ENCODE assay signal across 12 cellular contexts in the genomic region with DNA sequence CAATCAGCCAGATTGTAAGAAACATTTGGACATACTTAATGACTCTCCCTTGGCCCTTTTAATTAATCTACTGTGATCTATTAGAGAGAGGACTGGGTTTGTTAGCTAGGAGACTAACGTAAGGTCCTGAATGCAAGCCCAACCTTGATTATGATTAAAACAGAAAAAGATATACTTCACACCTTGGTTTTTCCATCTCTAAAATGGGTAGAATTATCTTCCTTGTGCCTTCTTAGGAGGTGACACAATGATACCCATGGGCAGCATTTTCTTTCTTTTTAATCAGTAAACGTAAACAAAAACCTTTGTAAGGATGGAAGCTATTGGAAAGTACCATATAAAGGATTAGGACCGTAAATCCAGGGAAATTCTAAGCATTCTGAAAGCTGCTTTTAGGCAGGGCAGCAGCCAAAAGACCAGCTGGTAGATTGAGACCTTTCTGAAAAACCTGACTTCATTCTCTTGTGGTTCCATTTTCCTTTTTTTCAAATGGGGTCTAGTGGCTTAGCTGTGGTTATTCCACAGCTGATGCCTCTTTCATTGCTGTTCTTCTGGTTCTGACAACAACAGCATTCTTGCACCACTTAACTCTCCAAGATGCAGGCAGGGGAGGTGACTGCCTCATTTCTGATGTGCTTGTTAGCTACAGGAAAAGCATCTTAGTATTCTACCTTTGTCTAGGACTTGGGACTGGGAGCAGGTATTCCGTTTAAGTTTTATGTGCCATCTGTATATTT. TPM values are rescaled to one million over a fixed set of nuclear protein-coding genes. Genes with fewer than 3 reads are reported as not detected.
DNase-seq lines count a peak whose midpoint lies in the region; ATAC-seq and TF ChIP-seq lines count a peak whose summit lies in the region.
"Had no signal": no experiment of that assay in that cellular context is flagged by ENCODE, and none has a peak within 500 bp of the region (broad histone marks: within the 10 kb centered on the region; RNA-seq: fewer than 3 reads in every experiment).

No MANE protein-coding gene starts in this region.

- in situ Hi-C loops in Panc1 (cut with HindIII; ENCODE audit: low pct_unique_long_range_greater_than_20kb, low sequenced_read_pairs) (no loop called here), transverse colon (cut with MboI; ENCODE audit: low pct_ligation_motif_present in 1 of 4, low pct_unique_long_range_greater_than_20kb in 1 of 4, low sequenced_read_pairs in 3 of 4) (no loop called here)

- ATAC-seq in left ventricle myocardium superior (no peak), Panc1 (no peak)

- TF ChIP-seq POLR2A in esophagus squamous epithelium (IDR thresholded peaks at IDR 0.05) (no peak), transverse colon (IDR thresholded peaks at IDR 0.05) (no peak)

- H3K27ac ChIP-seq in right atrium auricular region (no peak overlapping the region), Panc1 (ENCODE audit: low read length) (peak overlapping the region; percentile 94), esophagus squamous epithelium (peak overlapping the region in 3 of 4 donors; percentile 1 to 42 (median 31)), transverse colon (peak overlapping the region; percentile 93 to 98 (median 96)), A673 (ENCODE audit: low read depth, low read length, poor library complexity, severe bottlenecking) (no peak overlapping the region)
- H3K27ac ChIP-seq: vagina had no signal

- BruUV-seq in Panc1 (replicated peaks; lab: Mats Ljungman, UMichigan) = no TSS peak
- BruUV-seq in A673 (replicated peaks; lab: Mats Ljungman, UMichigan) = no TSS peak

- no peak overlapping the region for H3K4me3 ChIP-seq in right atrium auricular region
- H3K4me3 ChIP-seq in Panc1 (ENCODE audit: low read depth in 2 of 2, low read length in 2 of 2) = no peak overlapping the region
- H3K4me3 ChIP-seq in esophagus squamous epithelium = no peak overlapping the region
- H3K4me3 ChIP-seq in transverse colon = no peak overlapping the region
- H3K4me3 ChIP-seq in A673 (ENCODE audit: low read depth, low read length, poor library complexity, severe bottlenecking) = no peak overlapping the region
- H3K4me3 ChIP-seq: vagina had no signal

- CTCF ChIA-PET in Panc1 (lab: Charles Lee) (no interaction called here), A673 (lab: Charles Lee) (no interaction called here)

- DNase-seq in right atrium auricular region (ENCODE audit: low spot score) (peak; percentile 4), left ventricle myocardium superior (no peak), Panc1 (ENCODE audit: low read depth, low spot score) (no peak), esophagus squamous epithelium (lab: John Stamatoyannopoulos, UW) (no peak), transverse colon (no peak), NCI-H2171 (lab: John Stamatoyannopoulos, UW) (no peak), A673 (ENCODE audit: low spot score) (no peak)
- DNase-seq in stimulated activated CD4-positive, alpha-beta T cell treated with anti-CD3 and anti-CD28 coated beads, Interleukin-15, amount 100 ng/mL, for 24 hours = no peak
- DNase-seq: NCI-H1694 treated with DMSO at 0.1 percent for 48 hours, SHP77 treated with DMSO at 0.1 percent for 48 hours had no signal

- no peaks in the 10 kb centered on the region for H3K9me3 ChIP-seq in right atrium auricular region
- no peaks in the 10 kb centered on the region for H3K9me3 ChIP-seq in Panc1 (ENCODE audit: control insufficient read depth, insufficient read depth, low read depth, low read length)
- H3K9me3 ChIP-seq in esophagus squamous epithelium = no peaks in the 10 kb centered on the region
- H3K9me3 ChIP-seq in transverse colon = no peaks in the 10 kb centered on the region
- no peaks in the 10 kb centered on the region for H3K9me3 ChIP-seq in A673 (ENCODE audit: low read depth, low read length, poor library complexity, severe bottlenecking)
- H3K9me3 ChIP-seq: vagina had no signal

- TF ChIP-seq EP300 in transverse colon (IDR thresholded peaks at IDR 0.05; ENCODE audit: low read depth) = no peak

- H3K27me3 ChIP-seq in right atrium auricular region (no peaks in the 10 kb centered on the region), Panc1 (ENCODE audit: control insufficient read depth, insufficient read depth, low read length) (no peaks in the 10 kb centered on the region), esophagus squamous epithelium (no peaks in the 10 kb centered on the region), transverse colon (no peaks in the 10 kb centered on the region), A673 (replicated peaks; ENCODE audit: insufficient read depth, low read depth, low read length, poor library complexity) (no peaks in the 10 kb centered on the region)
- H3K27me3 ChIP-seq: vagina had no signal

- POLR2A ChIA-PET in Panc1 (lab: Charles Lee) = interaction anchor here (0.5 kb wide), 1 partner anchor 18 kb away, joined by 13 read pairs; no protein-coding TSS in a partner anchor
- POLR2A ChIA-PET in A673 (lab: Charles Lee; ENCODE audit: low non-redundant PET) = no interaction called here

- intact Hi-C loops in left ventricle myocardium superior (cut with micrococcal nuclease) (no loop called here), Panc1 (cut with micrococcal nuclease; ENCODE audit: unreplicated experiment) (no loop called here), esophagus squamous epithelium (cut with DNase I) (no loop called here), transverse colon (cut with DNase I; ENCODE audit: low total_unique reads) (no loop called here), A673 (cut with micrococcal nuclease; ENCODE audit: unreplicated experiment) (no loop called here)

- no peak for TF ChIP-seq CTCF in right atrium auricular region (IDR thresholded peaks at IDR 0.05)
- TF ChIP-seq CTCF in Panc1 (IDR thresholded peaks at IDR 0.05) = no peak
- no peak for TF ChIP-seq CTCF in esophagus squamous epithelium (IDR thresholded peaks at IDR 0.05)
- no peak for TF ChIP-seq CTCF in transverse colon (IDR thresholded peaks at IDR 0.05)
- no peak for TF ChIP-seq CTCF in A673 (conservative IDR thresholded peaks at IDR 0.05; ENCODE audit: low read depth, low read length)

- H3K4me1 ChIP-seq in right atrium auricular region (peaks cover 0 to 51% of the 10 kb centered on the region in 2 donors), Panc1 (ENCODE audit: control insufficient read depth, insufficient read depth, low read length) (peaks cover 58% of the 10 kb centered on the region), esophagus squamous epithelium (peaks cover 18 to 81% (median 29%) of the 10 kb centered on the region in 3 donors), transverse colon (peaks cover 36 to 87% (median 48%) of the 10 kb centered on the region in 4 donors), A673 (ENCODE audit: insufficient read depth, low read length, poor library complexity, severe bottlenecking) (peaks cover 35% of the 10 kb centered on the region)

- H3K36me3 ChIP-seq in right atrium auricular region = no peaks in the 10 kb centered on the region
- H3K36me3 ChIP-seq in Panc1 (ENCODE audit: control insufficient read depth, insufficient read depth, low read length) = no peaks in the 10 kb centered on the region
- peaks cover 0 to 5% (median 0%) of the 10 kb centered on the region in 3 donors for H3K36me3 ChIP-seq in esophagus squamous epithelium
- H3K36me3 ChIP-seq in transverse colon = no peaks in the 10 kb centered on the region
- H3K36me3 ChIP-seq in A673 (ENCODE audit: insufficient read depth, low read length, poor library complexity, severe bottlenecking) = no peaks in the 10 kb centered on the region
- H3K36me3 ChIP-seq: vagina had no signal

- WGBS in esophagus squamous epithelium, 2 donors = 78% methylated on average over 4 of the region's 4 CpGs
- 69 to 88% methylated on average over 3 to 4 of the region's 4 CpGs for WGBS in transverse colon (ENCODE audit: low coverage in 1 of 2), 2 donors

RNA-seq across cellular contexts. Expression of gene RREB1, which starts 27.4 kb away (rescaled TPM):
- total RNA-seq in right atrium auricular region (10 to 100 TPM; 25.5 to 30.3 TPM), left ventricle myocardium superior (36.2 TPM), Panc1 (2021; ENCODE audit: unreplicated experiment) (30.7 TPM), esophagus squamous epithelium (10 to 100 TPM; 41.7 to 79.6 (median 57.5) TPM), transverse colon (100 to 1,000 TPM in 2 of 4 donors, 10 to 100 TPM in 2; 73.9 to 214 (median 107) TPM), A673 (2021) (55.5 and 61.6 TPM in 2 replicates)
- 17.9 TPM for polyA plus RNA-seq in Panc1 (2012; ENCODE audit: insufficient read length)
- polyA plus RNA-seq: neural cell had no signal

Comparison
In these comparisons a context has a peak if more than half of its experiments do, and no peak if none do; other contexts are left out.
1. H3K27ac ChIP-seq: peak in Panc1 (single experiment), esophagus squamous epithelium (3 of 4) and transverse colon (4 of 4); none in right atrium auricular region (0 of 2) and A673 (single experiment).